15 cellular contexts compared by ENCODE assay signal in the genomic region with DNA sequence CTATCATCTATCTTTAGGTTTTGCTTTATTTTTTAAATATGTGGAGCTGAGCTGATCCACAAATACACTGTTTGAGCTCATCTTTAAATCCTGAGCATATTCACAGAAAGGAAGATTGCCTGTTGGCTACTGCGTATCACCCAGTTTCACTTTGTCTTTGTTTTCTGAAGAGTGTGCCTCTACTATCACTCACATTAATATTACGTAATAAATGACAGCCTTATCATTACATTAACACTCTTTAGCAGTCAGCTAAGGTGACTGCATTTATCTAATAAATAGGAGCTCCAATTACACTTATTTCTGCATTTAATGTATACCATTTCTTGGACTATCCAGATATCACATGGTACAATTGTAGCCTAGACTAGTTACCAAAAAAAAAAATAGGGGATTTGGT.
DNase-seq lines count a peak whose midpoint lies in the region; ATAC-seq, FAIRE-seq and TF ChIP-seq lines count a peak whose summit lies in the region.
"Had no signal": no experiment of that assay in that cellular context is flagged by ENCODE, and none has a peak within 500 bp of the region (broad histone marks: within the 10 kb centered on the region; RNA-seq: fewer than 3 reads in every experiment).

No MANE protein-coding gene starts in this region.

- H3K4me1 ChIP-seq in HepG2 (ENCODE audit: insufficient read depth, low read length) (no peaks in the 10 kb centered on the region), right lobe of liver (no peaks in the 10 kb centered on the region)
- H3K4me1 ChIP-seq: BLaER1 treated with 17β-estradiol and CSF1 and Interleukin-3, amounts not matched to agents 10 nM and 100 nM had no signal

- TF ChIP-seq CTCF in HepG2 (CRISPR knock-in tag; IDR thresholded peaks at IDR 0.05) (no peak), right lobe of liver (IDR thresholded peaks at IDR 0.05) (no peak)

- BruUV-seq in HepG2 (replicated peaks; lab: Mats Ljungman, UMichigan): no TSS peak

- no peak for TF ChIP-seq POLR2A in HepG2 (IDR thresholded peaks at IDR 0.05; ENCODE audit: insufficient read depth in 1 of 2, low read depth in 2 of 2, low read length in 2 of 2)
- no peak for TF ChIP-seq POLR2A in right lobe of liver (IDR thresholded peaks at IDR 0.05)

- CTCF ChIA-PET in HepG2 (lab: Yijun Ruan, JAX; ENCODE audit: low intra/inter-chr PET ratio, low total read pairs): no interaction called here

- H3K9ac ChIP-seq in HepG2 (ENCODE audit: insufficient read depth, low read depth, low read length): no peak overlapping the region
- H3K9ac ChIP-seq: BLaER1 treated with 17β-estradiol and CSF1 and Interleukin-3, amounts not matched to agents 10 nM and 100 nM; GM23248 had no signal

- no peaks in the 10 kb centered on the region for H3K79me2 ChIP-seq in HepG2 (ENCODE audit: insufficient read depth, low read length)

- FAIRE-seq in HepG2 (lab: Jason Lieb, UNC): no peak
- FAIRE-seq: GM12891 had no signal

- TF ChIP-seq EP300 in HepG2 (IDR thresholded peaks at IDR 0.05; ENCODE audit: low read depth in 2 of 2, low read length in 2 of 2) (no peak), HepG2 (CRISPR knock-in tag; IDR thresholded peaks at IDR 0.05; ENCODE audit: borderline replicate concordance) (no peak)

- TF ChIP-seq RAD21 in HepG2 (CRISPR knock-in tag; IDR thresholded peaks at IDR 0.05): no peak

- no peaks in the 10 kb centered on the region for H4K20me1 ChIP-seq in HepG2 (ENCODE audit: insufficient read depth, low read length)
- H4K20me1 ChIP-seq: BLaER1 treated with 17β-estradiol and CSF1 and Interleukin-3, amounts not matched to agents 10 nM and 100 nM had no signal

- ATAC-seq in HepG2: no peak
- ATAC-seq in right lobe of liver: no peak
- ATAC-seq in HG02870 (IDR thresholded peaks at IDR 0.05; ENCODE audit: unreplicated experiment): no peak
- ATAC-seq: CD8-positive, alpha-beta T cell had no signal

- no peaks in the 10 kb centered on the region for H3K36me3 ChIP-seq in HepG2 (replicated peaks in 1 of 2; ENCODE audit: control insufficient read depth in 1 of 2, insufficient read depth in 2 of 2, low read length in 2 of 2)
- no peaks in the 10 kb centered on the region for H3K36me3 ChIP-seq in right lobe of liver
- H3K36me3 ChIP-seq: BLaER1 treated with 17β-estradiol and CSF1 and Interleukin-3, amounts not matched to agents 10 nM and 100 nM had no signal

- 93% methylated on average over 2 of the region's 2 CpGs for WGBS in HepG2 (ENCODE audit: low lambda C conversion rate)
- WGBS in right lobe of liver (ENCODE audit: insufficient coverage, low coverage, low lambda C conversion rate, missing lambda C conversion rate): 55% methylated on average over 2 of the region's 2 CpGs

- H3K4me3 ChIP-seq in HepG2 (replicated peaks in 1 of 3; ENCODE audit: insufficient read depth in 1 of 3, low read depth in 2 of 3, low read length in 3 of 3): no peak overlapping the region
- no peak overlapping the region for H3K4me3 ChIP-seq in right lobe of liver
- H3K4me3 ChIP-seq: BLaER1 treated with 17β-estradiol and CSF1 and Interleukin-3, amounts not matched to agents 10 nM and 100 nM; GM23248 had no signal

- H3K9me3 ChIP-seq in HepG2 (ENCODE audit: low read length): no peaks in the 10 kb centered on the region
- no peaks in the 10 kb centered on the region for H3K9me3 ChIP-seq in right lobe of liver
- H3K9me3 ChIP-seq: BLaER1 treated with 17β-estradiol and CSF1 and Interleukin-3, amounts not matched to agents 10 nM and 100 nM had no signal

- DNase-seq in HepG2 (ENCODE audit: low spot score): no peak
- no peak for DNase-seq in right lobe of liver
- DNase-seq in RPMI7951 (ENCODE audit: low read depth): peak; percentile 22
- peak; percentile 25 for DNase-seq in inferior parietal cortex (ENCODE audit: extremely low spot score)
- peak; percentile 44 for DNase-seq in superior temporal gyrus (ENCODE audit: extremely low spot score)
- DNase-seq in nucleus accumbens (lab: John Stamatoyannopoulos, UW): no peak
- DNase-seq in SKM-1 (lab: John Stamatoyannopoulos, UW; ENCODE audit: unreplicated experiment): no peak
- DNase-seq: Calu3; CD8-positive, alpha-beta T cell; DMS79 treated with DMSO at 0.1 percent for 48 hours; GM23248; HCEC 1CT had no signal

- in situ Hi-C loops in HepG2 (cut with HindIII; ENCODE audit: extremely low pct_ligation_motif_present, low pct_unique_long_range_greater_than_20kb): no loop called here

- H3K4me2 ChIP-seq in HepG2 (ENCODE audit: low read depth, low read length): no peak overlapping the region
- H3K4me2 ChIP-seq: BLaER1 treated with 17β-estradiol and CSF1 and Interleukin-3, amounts not matched to agents 10 nM and 100 nM had no signal

- H3K27me3 ChIP-seq in HepG2 (ENCODE audit: control insufficient read depth in 1 of 2, insufficient read depth in 2 of 2, low read length in 2 of 2) (no peaks in the 10 kb centered on the region; a peak in 1 of 5 replicates), right lobe of liver (no peaks in the 10 kb centered on the region)
- H3K27me3 ChIP-seq: BLaER1 treated with 17β-estradiol and CSF1 and Interleukin-3, amounts not matched to agents 10 nM and 100 nM had no signal

- intact Hi-C loops in HepG2 (cut with micrococcal nuclease; ENCODE audit: unreplicated experiment): no loop called here
- intact Hi-C loops in right lobe of liver (cut with DNase I): no loop called here

- H2AFZ ChIP-seq in HepG2 (ENCODE audit: low read length): no peak overlapping the region
- H2AFZ ChIP-seq: GM23248 had no signal

- POLR2A ChIA-PET in HepG2 (lab: Yijun Ruan, JAX): no interaction called here

- no peak overlapping the region for H3K27ac ChIP-seq in HepG2 (ENCODE audit: extremely low read length, insufficient read depth, low read length)
- H3K27ac ChIP-seq in right lobe of liver: no peak overlapping the region
- H3K27ac ChIP-seq: BLaER1 treated with 17β-estradiol and CSF1 and Interleukin-3, amounts not matched to agents 10 nM and 100 nM; GM23248 had no signal

TF ChIP-seq in HepG2, 621 proteins besides CTCF, POLR2A, EP300 and RAD21:
- TF ChIP-seq TBX3 (IDR thresholded peaks at IDR 0.05; ENCODE audit: borderline replicate concordance): no peak
- no peak for TF ChIP-seq HNF4G (IDR thresholded peaks at IDR 0.05; ENCODE audit: borderline replicate concordance, low read depth, low read length)
- TF ChIP-seq HNF4G (CRISPR knock-in tag; IDR thresholded peaks at IDR 0.05; ENCODE audit: borderline replicate concordance, low read depth): no peak
- TF ChIP-seq ZNF781 (CRISPR knock-in tag; IDR thresholded peaks at IDR 0.05; ENCODE audit: borderline replicate concordance, not compliant biosample characterization): no peak
- TF ChIP-seq CEBPB (IDR thresholded peaks at IDR 0.05; ENCODE audit: borderline replicate concordance, low read depth, low read length): 0 out of 2 replicates have a peak, but pooled peaks have one; percentile 57
- no peak for TF ChIP-seq SMYD3 (CRISPR knock-in tag; IDR thresholded peaks at IDR 0.05)
- no peak for TF ChIP-seq ZNF3 (CRISPR knock-in tag; IDR thresholded peaks at IDR 0.05)
- TF ChIP-seq RBM22 (optimal IDR thresholded peaks at IDR 0.05; ENCODE audit: low read length): no peak
- no peak for TF ChIP-seq ZNF850 (CRISPR knock-in tag; conservative IDR thresholded peaks at IDR 0.05)
- no peak for TF ChIP-seq ZNF430 (CRISPR knock-in tag; IDR thresholded peaks at IDR 0.05)

Comparison
In these comparisons a context has a peak if more than half of its experiments do, and no peak if none do; other contexts are left out.
1. DNase-seq: peak in RPMI7951 (single experiment), inferior parietal cortex (single experiment) and superior temporal gyrus (single experiment); none in HepG2 (single experiment), right lobe of liver (0 of 3), nucleus accumbens (0 of 56) and SKM-1 (single experiment).